ENCODE assay signal across 22 cellular contexts in genomic region chr4:46387956-46388355, GRCh38. TPM values are rescaled to one million over a fixed set of nuclear protein-coding genes. Genes with fewer than 3 reads are reported as not detected.
A peak's percentile ranks its signal among the peaks of the same experiment; 100 is the strongest.
DNase-seq lines count a peak whose midpoint lies in the region; ATAC-seq and TF ChIP-seq lines count a peak whose summit lies in the region.
"Had no signal": no experiment of that assay in that cellular context is flagged by ENCODE, and none has a peak within 500 bp of the region (broad histone marks: within the 10 kb centered on the region; RNA-seq: fewer than 3 reads in every experiment).

No MANE protein-coding gene starts in this region.

- H3K4me3 Mint-ChIP-seq in progenitor cell of endocrine pancreas (ENCODE audit: low read depth) = no peak overlapping the region
- H3K4me3 Mint-ChIP-seq in activated CD4-positive, alpha-beta T cell treated with anti-CD3 and anti-CD28 coated beads, Interleukin-2, amount 10 ng/mL, durations not matched to agents 24 days and 14 days = no peak overlapping the region
- H3K4me3 Mint-ChIP-seq: HFFc6 had no signal

- ATAC-seq in left colon = no peak
- ATAC-seq: Panc1 had no signal

- H3K4me1 ChIP-seq in A673 (ENCODE audit: insufficient read depth, low read length, poor library complexity, severe bottlenecking) = peaks cover 11% of the 10 kb centered on the region
- no peaks in the 10 kb centered on the region for H3K4me1 ChIP-seq in endocrine pancreas (ENCODE audit: control insufficient read depth, insufficient read depth, low read length)

- H3K27ac Mint-ChIP-seq in progenitor cell of endocrine pancreas = no peak overlapping the region
- no peak overlapping the region for H3K27ac Mint-ChIP-seq in activated CD4-positive, alpha-beta T cell treated with anti-CD3 and anti-CD28 coated beads, Interleukin-2, amount 10 ng/mL, durations not matched to agents 24 days and 14 days
- H3K27ac Mint-ChIP-seq: CD14-positive monocyte, HFFc6 had no signal

- no peaks in the 10 kb centered on the region for H3K36me3 ChIP-seq in A673 (ENCODE audit: insufficient read depth, low read length, poor library complexity, severe bottlenecking)
- no peaks in the 10 kb centered on the region for H3K36me3 ChIP-seq in endocrine pancreas (ENCODE audit: control insufficient read depth, insufficient read depth, low read length)

- H3K4me1 Mint-ChIP-seq in progenitor cell of endocrine pancreas (ENCODE audit: low read depth) = peaks cover 21% of the 10 kb centered on the region
- H3K4me1 Mint-ChIP-seq in activated CD4-positive, alpha-beta T cell treated with anti-CD3 and anti-CD28 coated beads, Interleukin-2, amount 10 ng/mL, durations not matched to agents 24 days and 14 days = peaks cover 3% of the 10 kb centered on the region

- DNase-seq in A673 (ENCODE audit: low spot score) (no peak), LNCaP clone FGC (ENCODE audit: low read depth) (no peak), progenitor cell of endocrine pancreas (ENCODE audit: low spot score, unreplicated experiment) (no peak), NCI-H1436 treated with DMSO at 0.1 percent for 48 hours (lab: John Stamatoyannopoulos, UW) (no peak), left colon (no peak)
- DNase-seq in stimulated activated CD4-positive, alpha-beta T cell treated with anti-CD3 and anti-CD28 coated beads, Interleukin-1b, Interleukin-23, amount 100 ng/mL, for 48 hours = no peak
- DNase-seq in activated CD4-positive, alpha-beta T cell treated with anti-CD3 and anti-CD28 coated beads, Interleukin-2, amount 10 ng/mL, durations not matched to agents 24 days and 14 days = no peak
- DNase-seq: COR-L47, DMS79 treated with DMSO at 0.1 percent for 48 hours, GDM1, HFFc6, MM.1S, NCI-H1105 treated with DMSO at 0.1 percent for 48 hours, NCI-H1930, NCI-H2171, NCI-H446 treated with DMSO at 0.1 percent for 48 hours, NCI-H748 treated with DMSO at 0.1 percent for 48 hours, SHP77 treated with DMSO at 0.1 percent for 48 hours had no signal

- no peaks in the 10 kb centered on the region for H3K9me3 ChIP-seq in A673 (ENCODE audit: low read depth, low read length, poor library complexity, severe bottlenecking)
- H3K9me3 ChIP-seq in endocrine pancreas (ENCODE audit: control insufficient read depth, low read length) = no peaks in the 10 kb centered on the region

- 0 out of 2 replicates have a peak, but pooled peaks have one; percentile 26 for TF ChIP-seq CTCF in A673 (conservative IDR thresholded peaks at IDR 0.05; ENCODE audit: low read depth, low read length)
- TF ChIP-seq CTCF in LNCaP clone FGC (IDR thresholded peaks at IDR 0.05; ENCODE audit: control insufficient read depth, extremely low read depth, insufficient read depth) = peak; percentile 15; the same call in 1 of the 2 replicates
- peak; percentile 22 for TF ChIP-seq CTCF in progenitor cell of endocrine pancreas (IDR thresholded peaks at IDR 0.05; ENCODE audit: unreplicated experiment)

- no peaks in the 10 kb centered on the region for H3K9me3 Mint-ChIP-seq in progenitor cell of endocrine pancreas (ENCODE audit: low read depth)
- H3K9me3 Mint-ChIP-seq in activated CD4-positive, alpha-beta T cell treated with anti-CD3 and anti-CD28 coated beads, Interleukin-2, amount 10 ng/mL, durations not matched to agents 24 days and 14 days = no peaks in the 10 kb centered on the region

- H3K27me3 ChIP-seq in A673 (replicated peaks; ENCODE audit: insufficient read depth, low read depth, low read length, poor library complexity) = peaks cover 86% of the 10 kb centered on the region
- no peaks in the 10 kb centered on the region for H3K27me3 ChIP-seq in endocrine pancreas (ENCODE audit: control insufficient read depth, insufficient read depth, low read length)

- H3K27ac ChIP-seq in A673 (ENCODE audit: low read depth, low read length, poor library complexity, severe bottlenecking) = no peak overlapping the region
- H3K27ac ChIP-seq: KMS-11 had no signal

- CTCF ChIA-PET in A673 (lab: Charles Lee) = no interaction called here

- intact Hi-C loops in A673 (cut with micrococcal nuclease; ENCODE audit: unreplicated experiment) = no loop called here
- intact Hi-C loops in activated CD4-positive, alpha-beta T cell treated with anti-CD3 and anti-CD28 coated beads, Interleukin-2, amount 10 ng/mL, durations not matched to agents 24 days and 14 days (cut with micrococcal nuclease) = no loop called here
- intact Hi-C loops in left colon (cut with DNase I, micrococcal nuclease) = no loop called here

- peaks cover 75% of the 10 kb centered on the region for H3K27me3 Mint-ChIP-seq in progenitor cell of endocrine pancreas
- peaks cover 31% of the 10 kb centered on the region for H3K27me3 Mint-ChIP-seq in activated CD4-positive, alpha-beta T cell treated with anti-CD3 and anti-CD28 coated beads, Interleukin-2, amount 10 ng/mL, durations not matched to agents 24 days and 14 days

- H3K4me3 ChIP-seq in A673 (ENCODE audit: low read depth, low read length, poor library complexity, severe bottlenecking) (no peak overlapping the region), LNCaP clone FGC (ENCODE audit: low read depth, low read length) (no peak overlapping the region), endocrine pancreas (ENCODE audit: control insufficient read depth, insufficient read depth, low read length) (peak overlapping the region; percentile 37)

- no TSS peak for BruUV-seq in A673 (replicated peaks; lab: Mats Ljungman, UMichigan)

- POLR2A ChIA-PET in A673 (lab: Charles Lee; ENCODE audit: low non-redundant PET) = no interaction called here

- no peak overlapping the region for H3K9ac ChIP-seq in endocrine pancreas (ENCODE audit: control insufficient read depth, insufficient read depth, low read length)
- H3K9ac ChIP-seq: KMS-11 had no signal

- H3K36me3 Mint-ChIP-seq in progenitor cell of endocrine pancreas (ENCODE audit: insufficient read depth) = no peaks in the 10 kb centered on the region
- no peaks in the 10 kb centered on the region for H3K36me3 Mint-ChIP-seq in activated CD4-positive, alpha-beta T cell treated with anti-CD3 and anti-CD28 coated beads, Interleukin-2, amount 10 ng/mL, durations not matched to agents 24 days and 14 days (ENCODE audit: low read depth)

RNA-seq across cellular contexts. Expression of gene GABRA2, which starts 2.0 kb away (rescaled TPM):
- 0.07 and 0.47 TPM in 2 replicates for total RNA-seq in A673 (2021)
- 0.98 and 1.7 TPM in 2 replicates for total RNA-seq in progenitor cell of endocrine pancreas
- not detected in 2 replicates for total RNA-seq in activated CD4-positive, alpha-beta T cell treated with anti-CD3 and anti-CD28 coated beads, Interleukin-2, amount 10 ng/mL, durations not matched to agents 24 days and 14 days
- total RNA-seq in left colon = 1 to 10 TPM in 1 of 2 donors, under 1 TPM in 1; 0.46 to 9.6 TPM
- total RNA-seq: HFFc6 had no signal
